Comparison of ENCODE assay signal across 8 cellular contexts in genomic region chr14:103104654-103105511, GRCh38. TPM values are rescaled to one million over a fixed set of nuclear protein-coding genes. Genes with fewer than 3 reads are reported as not detected.
DNase-seq lines count a peak whose midpoint lies in the region; ATAC-seq and TF ChIP-seq lines count a peak whose summit lies in the region.

No MANE protein-coding gene starts in this region.

- H3K4me3 ChIP-seq in right cardiac atrium (ENCODE audit: low read length) (no peak overlapping the region), smooth muscle cell (no peak overlapping the region)

- H3K4me1 ChIP-seq in right cardiac atrium (ENCODE audit: control insufficient read depth, insufficient read depth, low read length) (no peaks in the 10 kb centered on the region), smooth muscle cell (ENCODE audit: low read depth) (peaks cover 8% of the 10 kb centered on the region)

- H3K9me3 ChIP-seq in right cardiac atrium (ENCODE audit: control insufficient read depth, low read length) (no peaks in the 10 kb centered on the region), smooth muscle cell (replicated peaks; ENCODE audit: low read depth) (no peaks in the 10 kb centered on the region)

- intact Hi-C loops in right cardiac atrium (cut with DNase I) = loop anchor here (2.0 to 10.0 kb wide), 5 partner anchors 80 to 190 kb away; no protein-coding TSS in a partner anchor

- peaks cover 4% of the 10 kb centered on the region for H3F3A ChIP-seq in smooth muscle cell (ENCODE audit: low read depth)

- DNase-seq in DMS 273 (lab: John Stamatoyannopoulos, UW; ENCODE audit: unreplicated experiment) (peak; percentile 79), DMS 273 treated with DMSO at 0.1 percent for 48 hours (lab: John Stamatoyannopoulos, UW) (no peak), T follicular helper cell (ENCODE audit: low read depth) (peak; percentile 56), right cardiac atrium (peak; percentile 66 to 89 (median 88)), smooth muscle cell (lab: John Stamatoyannopoulos, UW; ENCODE audit: unreplicated experiment) (no peak)
- peak; percentile 49 for DNase-seq in activated naive CD8-positive, alpha-beta T cell treated with anti-CD3 and anti-CD28 coated beads, Interleukin-2, amount 50 U/mL, for 16 hours (ENCODE audit: low read depth, low spot score)

- TF ChIP-seq RAD21 in Ishikawa (IDR thresholded peaks at IDR 0.05; ENCODE audit: low read depth) = peak; percentile 95

- H4K20me1 ChIP-seq in smooth muscle cell (ENCODE audit: low read depth) = no peaks in the 10 kb centered on the region

- 0 out of 2 replicates have a peak, but pooled peaks have one; percentile 9 for TF ChIP-seq EP300 in Ishikawa (IDR thresholded peaks at IDR 0.05; ENCODE audit: borderline replicate concordance)

- no peak overlapping the region for H3K27ac ChIP-seq in right cardiac atrium (ENCODE audit: low read length)
- no peak overlapping the region for H3K27ac ChIP-seq in smooth muscle cell (ENCODE audit: low read depth)

- peak; percentile 74 to 81 for ATAC-seq in right cardiac atrium
- no peak for ATAC-seq in HG03025 (IDR thresholded peaks at IDR 0.05; ENCODE audit: low FRiP score, unreplicated experiment)

- H2AFZ ChIP-seq in smooth muscle cell (ENCODE audit: low read depth) = no peak overlapping the region

- H3K36me3 ChIP-seq in smooth muscle cell (ENCODE audit: low read depth) = no peaks in the 10 kb centered on the region

- TF ChIP-seq CTCF in smooth muscle cell (IDR thresholded peaks at IDR 0.05; ENCODE audit: borderline replicate concordance, insufficient read depth, poor library complexity, severe bottlenecking) = peak; percentile 99

- WGBS in right cardiac atrium = 7% methylated on average over 61 of the region's 61 CpGs
- 17% methylated on average over 52 of the region's 61 CpGs for WGBS in smooth muscle cell (ENCODE audit: low lambda C conversion rate)

- H3K4me2 ChIP-seq in smooth muscle cell = peak overlapping the region; percentile 72

- H3K79me2 ChIP-seq in smooth muscle cell (ENCODE audit: low read depth) = no peaks in the 10 kb centered on the region

- H3K27me3 ChIP-seq in right cardiac atrium (ENCODE audit: control insufficient read depth, insufficient read depth) = no peaks in the 10 kb centered on the region
- peaks cover 17% of the 10 kb centered on the region for H3K27me3 ChIP-seq in smooth muscle cell (ENCODE audit: low read depth)

- H3K9ac ChIP-seq in smooth muscle cell (ENCODE audit: low read depth) = no peak overlapping the region

TF ChIP-seq in Ishikawa, 13 proteins besides CTCF, POLR2A, EP300 and RAD21:
- TF ChIP-seq TCF12 (IDR thresholded peaks at IDR 0.05; ENCODE audit: low read depth) = 0 out of 2 replicates have a peak, but pooled peaks have one; percentile 31
- no peak for TF ChIP-seq NFIC (IDR thresholded peaks at IDR 0.05)
- TF ChIP-seq EGR1 (IDR thresholded peaks at IDR 0.05) = no peak
- peak; percentile 74 for TF ChIP-seq MAX (IDR thresholded peaks at IDR 0.05)
- no peak for TF ChIP-seq CEBPB (IDR thresholded peaks at IDR 0.05)
- no peak for TF ChIP-seq TAF1 (IDR thresholded peaks at IDR 0.05; ENCODE audit: low read depth)
- TF ChIP-seq ZBTB7A (IDR thresholded peaks at IDR 0.05; ENCODE audit: low read depth) = no peak

RNA-seq across cellular contexts. Expression of gene EXOC3L4, which starts 10.4 kb away (rescaled TPM):
- total RNA-seq in right cardiac atrium = 1 to 10 TPM in 3 of 4 donors, under 1 TPM in 1; 0.63 to 2.5 (median 1.1) TPM
- polyA plus RNA-seq in right cardiac atrium = 1.4 TPM
- total RNA-seq in smooth muscle cell = not detected in 2 replicates
- polyA plus RNA-seq in smooth muscle cell = not detected in 2 replicates

RNA-seq across cellular contexts. Expression of gene TNFAIP2, which starts 18.4 kb away (rescaled TPM):
- total RNA-seq in right cardiac atrium (10 to 100 TPM; 41.5 to 51.3 (median 49.4) TPM), smooth muscle cell (35.7 and 46.5 TPM in 2 replicates)
- polyA plus RNA-seq in right cardiac atrium (46.7 TPM), smooth muscle cell (57.7 and 76.5 TPM in 2 replicates)

RNA-seq across cellular contexts. Expression of gene LBHD2, which starts 20.9 kb away (rescaled TPM):
- total RNA-seq in right cardiac atrium = not detected
- polyA plus RNA-seq in right cardiac atrium = not detected
- not detected in 2 replicates for total RNA-seq in smooth muscle cell
- not detected in 2 replicates for polyA plus RNA-seq in smooth muscle cell

RNA-seq across cellular contexts. Expression of gene CDC42BPB, which starts 47.5 kb away (rescaled TPM):
- total RNA-seq in right cardiac atrium (10 to 100 TPM; 67.0 to 82.5 (median 69.8) TPM), smooth muscle cell (56.6 and 71.2 TPM in 2 replicates)
- polyA plus RNA-seq in right cardiac atrium (42.5 TPM), smooth muscle cell (11.3 and 14.4 TPM in 2 replicates)

Comparison
In these comparisons a context has a peak if more than half of its experiments do, and no peak if none do; other contexts are left out.
1. DNase-seq: peak in DMS 273 (single experiment), T follicular helper cell (single experiment), activated naive CD8-positive, alpha-beta T cell treated with anti-CD3 and anti-CD28 coated beads, Interleukin-2, amount 50 U/mL, for 16 hours (single experiment) and right cardiac atrium (3 of 3); none in DMS 273 treated with DMSO at 0.1 percent for 48 hours (single experiment) and smooth muscle cell (single experiment).